In the genomic region with DNA sequence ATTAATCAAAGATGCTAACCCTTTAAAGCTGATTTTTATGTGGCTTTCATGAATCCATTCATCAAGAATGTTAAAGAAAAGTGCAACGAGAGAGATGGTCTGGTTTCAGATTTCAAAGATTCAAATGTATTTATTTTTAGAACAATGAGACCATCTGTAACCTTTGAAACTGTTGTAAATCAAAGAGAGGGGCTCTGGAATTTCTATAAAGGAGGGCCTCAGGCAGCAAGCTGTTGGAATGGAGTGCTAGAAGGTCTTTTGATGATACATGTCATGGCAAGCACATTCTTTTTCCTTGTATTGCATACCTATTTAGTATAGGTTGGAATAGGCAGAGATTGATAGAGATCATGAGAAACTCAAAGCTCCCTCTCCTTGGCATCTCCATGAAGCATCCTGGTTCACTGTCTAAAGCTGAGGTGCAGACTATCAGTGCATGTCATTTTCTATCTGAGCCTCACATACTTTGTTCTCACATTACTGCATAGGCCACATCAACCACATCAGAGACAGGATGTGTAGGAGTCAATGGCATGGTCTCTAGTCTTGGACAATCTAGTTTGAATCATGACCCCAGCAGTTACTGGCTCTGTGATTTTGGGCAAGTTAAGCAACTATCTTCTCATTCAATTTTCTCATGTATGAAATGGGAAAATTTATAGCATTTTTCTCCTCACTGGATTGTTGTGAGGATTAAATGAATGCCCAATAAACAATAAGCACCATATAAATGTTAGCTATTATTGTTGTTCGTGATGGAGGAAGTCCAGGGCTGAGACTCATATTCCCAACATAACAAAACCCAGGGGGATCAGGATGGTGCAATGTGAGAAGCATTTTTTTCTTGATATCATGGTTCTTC, we compare ENCODE assay signal across 10 cellular contexts.
DNase-seq lines count a peak whose midpoint lies in the region; ATAC-seq and TF ChIP-seq lines count a peak whose summit lies in the region.
"Had no signal": no experiment of that assay in that cellular context is flagged by ENCODE, and none has a peak within 500 bp of the region (broad histone marks: within the 10 kb centered on the region; RNA-seq: fewer than 3 reads in every experiment).

No MANE protein-coding gene starts in this region.

- in situ Hi-C loops in astrocyte of the cerebellum (cut with HindIII; ENCODE audit: low sequenced_read_pairs), result no loop called here
- in situ Hi-C loops in transverse colon (cut with MboI; ENCODE audit: low pct_ligation_motif_present in 1 of 4, low pct_unique_long_range_greater_than_20kb in 1 of 4, low sequenced_read_pairs in 3 of 4), result no loop called here

- H3K27me3 ChIP-seq in transverse colon, result no peaks in the 10 kb centered on the region

- DNase-seq in DMS 273 (lab: John Stamatoyannopoulos, UW; ENCODE audit: unreplicated experiment) (peak; percentile 12), astrocyte of the cerebellum (ENCODE audit: low read depth) (peak; percentile 33), NOMO-1 (lab: John Stamatoyannopoulos, UW; ENCODE audit: unreplicated experiment in 2 of 2) (no peak), transverse colon (no peak), anterior cingulate cortex (lab: John Stamatoyannopoulos, UW) (no peak), Right ventricle myocardium superior (no peak)
- DNase-seq: CD4-positive, CD25-positive, alpha-beta regulatory T cell; NCI-H2029 had no signal

- 0% methylated on average over 1 of the region's 2 CpGs; no CpG with 5 or more reads in 1 of the 2 experiments for WGBS in mesodermal cell (ENCODE audit: insufficient coverage in 2 of 2), 2 experiments
- WGBS in transverse colon (ENCODE audit: low coverage in 1 of 2), 2 donors, result 37 to 44% methylated on average over 2 of the region's 2 CpGs

- TF ChIP-seq POLR2A in transverse colon (IDR thresholded peaks at IDR 0.05), result no peak

- ATAC-seq in HG03565 (IDR thresholded peaks at IDR 0.05; ENCODE audit: unreplicated experiment), result peak; percentile 69
- ATAC-seq in Right ventricle myocardium superior (ENCODE audit: poor library complexity), result no peak

- no peak for TF ChIP-seq EP300 in transverse colon (IDR thresholded peaks at IDR 0.05; ENCODE audit: low read depth)

- H3K27ac ChIP-seq in mesodermal cell (ENCODE audit: low read depth, low read length, severe bottlenecking) (peak overlapping the region; percentile 32), transverse colon (no peak overlapping the region)

- intact Hi-C loops in transverse colon (cut with DNase I; ENCODE audit: low total_unique reads), result no loop called here
- intact Hi-C loops in Right ventricle myocardium superior (cut with DNase I), result no loop called here

- no peak for TF ChIP-seq CTCF in astrocyte of the cerebellum (IDR thresholded peaks at IDR 0.05; ENCODE audit: low read depth, low read length, missing control alignments)
- no peak for TF ChIP-seq CTCF in transverse colon (IDR thresholded peaks at IDR 0.05)

- H3K36me3 ChIP-seq in mesodermal cell (ENCODE audit: control insufficient read depth, insufficient read depth, low read length) (no peaks in the 10 kb centered on the region), transverse colon (no peaks in the 10 kb centered on the region)

- peaks cover 14% of the 10 kb centered on the region for H3K4me1 ChIP-seq in mesodermal cell (ENCODE audit: control insufficient read depth, insufficient read depth, low read length, poor library complexity, severe bottlenecking)
- peaks cover 0 to 2% (median 0%) of the 10 kb centered on the region in 4 donors for H3K4me1 ChIP-seq in transverse colon

- H3K4me3 ChIP-seq in astrocyte of the cerebellum (ENCODE audit: low read depth, low read length) (no peak overlapping the region), mesodermal cell (ENCODE audit: extremely low read depth, insufficient read depth, low read length, poor library complexity, severe bottlenecking) (no peak overlapping the region), transverse colon (no peak overlapping the region)

- H3K9me3 ChIP-seq in mesodermal cell (ENCODE audit: control insufficient read depth, low read length), result no peaks in the 10 kb centered on the region
- H3K9me3 ChIP-seq in transverse colon, result no peaks in the 10 kb centered on the region

Comparison
In these comparisons a context has a peak if more than half of its experiments do, and no peak if none do; other contexts are left out.
1. DNase-seq: peak in DMS 273 (single experiment) and astrocyte of the cerebellum (single experiment); none in NOMO-1 (0 of 2), transverse colon (single experiment), anterior cingulate cortex (0 of 58) and Right ventricle myocardium superior (single experiment).